Comparison of ENCODE assay signal across 8 cellular contexts in genomic region chr11:83071641-83072591, GRCh38. TPM values are rescaled to one million over a fixed set of nuclear protein-coding genes. Genes with fewer than 3 reads are reported as not detected.
DNase-seq lines count a peak whose midpoint lies in the region; ATAC-seq and TF ChIP-seq lines count a peak whose summit lies in the region.

A gene with protein sequence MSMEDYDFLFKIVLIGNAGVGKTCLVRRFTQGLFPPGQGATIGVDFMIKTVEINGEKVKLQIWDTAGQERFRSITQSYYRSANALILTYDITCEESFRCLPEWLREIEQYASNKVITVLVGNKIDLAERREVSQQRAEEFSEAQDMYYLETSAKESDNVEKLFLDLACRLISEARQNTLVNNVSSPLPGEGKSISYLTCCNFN (minus strand): TSS chr11:83071897. CDS start chr11:82997316, 74,581 bp downstream.

- H3K27me3 ChIP-seq in WERI-Rb-1 (ENCODE audit: insufficient read depth, low read depth, severe bottlenecking): no peaks in the 10 kb centered on the region
- no peaks in the 10 kb centered on the region for H3K27me3 ChIP-seq in smooth muscle cell (ENCODE audit: low read depth)

- H3K4me1 ChIP-seq in smooth muscle cell (ENCODE audit: low read depth): peaks cover 24% of the 10 kb centered on the region

- TF ChIP-seq CTCF in AG04449 (IDR thresholded peaks at IDR 0.05; ENCODE audit: insufficient read depth, low read length, missing control alignments) (no peak), WERI-Rb-1 (IDR thresholded peaks at IDR 0.05; ENCODE audit: low read depth, low read length) (no peak), cardiac fibroblast (IDR thresholded peaks at IDR 0.05; ENCODE audit: low read depth, low read length) (no peak), smooth muscle cell (IDR thresholded peaks at IDR 0.05; ENCODE audit: borderline replicate concordance, insufficient read depth, poor library complexity, severe bottlenecking) (no peak)

- WGBS in smooth muscle cell (ENCODE audit: low lambda C conversion rate): under 1% methylated on average over 43 of the region's 43 CpGs

- H3K4me3 ChIP-seq in AG04449 (ENCODE audit: low read depth, low read length) (peak within 1 kb of the TSS; percentile 96), WERI-Rb-1 (ENCODE audit: low read depth, low read length) (peak within 1 kb of the TSS; percentile 93), cardiac fibroblast (replicated peaks in 1 of 2; ENCODE audit: low read depth in 2 of 2, low read length in 2 of 2) (peak within 1 kb of the TSS; percentile 81 to 85), smooth muscle cell (peak within 1 kb of the TSS; percentile 86)

- H2AFZ ChIP-seq in smooth muscle cell (ENCODE audit: low read depth): peak within 1 kb of the TSS; percentile 80

- peak within 1 kb of the TSS; percentile 95 for H3K9ac ChIP-seq in smooth muscle cell (ENCODE audit: low read depth)

- H3K27ac ChIP-seq in WERI-Rb-1 (peak within 1 kb of the TSS; percentile 93), smooth muscle cell (ENCODE audit: low read depth) (peak within 1 kb of the TSS; percentile 92)

- peaks cover 31% of the 10 kb centered on the region for H4K20me1 ChIP-seq in smooth muscle cell (ENCODE audit: low read depth)

- no peaks in the 10 kb centered on the region for H3K9me3 ChIP-seq in WERI-Rb-1 (ENCODE audit: severe bottlenecking)
- H3K9me3 ChIP-seq in smooth muscle cell (replicated peaks; ENCODE audit: low read depth): no peaks in the 10 kb centered on the region

- CTCF ChIA-PET in AG04449 (lab: Yijun Ruan, JAX): interaction anchor here (0.8 to 2.0 kb wide), 4 partner anchors 10 to 164 kb away, joined by 3 to 5 read pairs (median 4); no protein-coding TSS in a partner anchor

- POLR2A ChIA-PET in AG04449 (lab: Yijun Ruan, JAX): interaction anchor here (0.8 to 3.0 kb wide), 6 partner anchors 20 to 214 kb away, joined by 3 to 25 read pairs (median 6); partner anchors contain the start of genes CCDC90B and PCF11

- peak; percentile 99 for DNase-seq in AG04449 (ENCODE audit: low read depth, low spot score)
- DNase-seq in NCI-H2196 (lab: John Stamatoyannopoulos, UW; ENCODE audit: unreplicated experiment): peak; percentile 98
- peak; percentile 98 for DNase-seq in WERI-Rb-1
- DNase-seq in cardiac fibroblast (ENCODE audit: low read depth in 2 of 2): peak; percentile 100
- DNase-seq in iPS-NIHi7 (ENCODE audit: extremely low spot score): peak; percentile 97
- peak; percentile 73 for DNase-seq in smooth muscle cell (lab: John Stamatoyannopoulos, UW; ENCODE audit: unreplicated experiment)

- ATAC-seq in GM18873 (IDR thresholded peaks at IDR 0.05; ENCODE audit: low FRiP score, unreplicated experiment): peak; percentile 97
- peak; percentile 95 for ATAC-seq in HG03135 (IDR thresholded peaks at IDR 0.05; ENCODE audit: unreplicated experiment)

- H3K36me3 ChIP-seq in WERI-Rb-1: peaks cover 24% of the 10 kb centered on the region
- peaks cover 5% of the 10 kb centered on the region for H3K36me3 ChIP-seq in smooth muscle cell (ENCODE audit: low read depth)

- peak within 1 kb of the TSS; percentile 93 for H3K4me2 ChIP-seq in smooth muscle cell

- peaks cover 7% of the 10 kb centered on the region for H3F3A ChIP-seq in smooth muscle cell (ENCODE audit: low read depth)

- H3K79me2 ChIP-seq in smooth muscle cell (ENCODE audit: low read depth): peaks cover 57% of the 10 kb centered on the region

RNA-seq across cellular contexts. Expression of the gene that starts here (rescaled TPM):
- total RNA-seq in smooth muscle cell: 19.6 and 23.6 TPM in 2 replicates
- 10.7 and 11.2 TPM in 2 replicates for polyA plus RNA-seq in smooth muscle cell

Comparison
In these comparisons a context has a peak if more than half of its experiments do, and no peak if none do; other contexts are left out.
1. Peak in every context shown above with its lines: DNase-seq, ATAC-seq, H3K4me3 ChIP-seq and H3K27ac ChIP-seq.